Comparison of ENCODE assay signal across 22 cellular contexts in genomic region chr5:101915559-101915958, GRCh38.
DNase-seq lines count a peak whose midpoint lies in the region; ATAC-seq and TF ChIP-seq lines count a peak whose summit lies in the region.
"Had no signal": no experiment of that assay in that cellular context is flagged by ENCODE, and none has a peak within 500 bp of the region (broad histone marks: within the 10 kb centered on the region; RNA-seq: fewer than 3 reads in every experiment).

No MANE protein-coding gene starts in this region.

- intact Hi-C loops in left ventricle myocardium superior (cut with micrococcal nuclease), result no loop called here

- H2BK5ac ChIP-seq in trophoblast cell (ENCODE audit: low read depth, low read length, poor library complexity), result no peak overlapping the region

- H3K79me1 ChIP-seq in trophoblast cell (ENCODE audit: low read length), result no peaks in the 10 kb centered on the region

- no peak overlapping the region for H2BK12ac ChIP-seq in trophoblast cell (ENCODE audit: low read length)

- no peak overlapping the region for H2AK5ac ChIP-seq in trophoblast cell (ENCODE audit: low read length)

- H3K36me3 Mint-ChIP-seq in osteocyte (ENCODE audit: unreplicated experiment), result no peaks in the 10 kb centered on the region
- H3K36me3 Mint-ChIP-seq: naive B cell had no signal

- H3K18ac ChIP-seq in trophoblast cell (ENCODE audit: low read length), result no peak overlapping the region

- no peak overlapping the region for H4K91ac ChIP-seq in trophoblast cell (ENCODE audit: low read depth, low read length)

- no CpG with 5 or more reads among the region's 7 CpGs for WGBS in trophoblast cell (ENCODE audit: extremely low coverage, insufficient coverage, insufficient read length)

- no peaks in the 10 kb centered on the region for H3K4me1 ChIP-seq in RWPE2 (ENCODE audit: insufficient read depth, poor library complexity, severe bottlenecking)
- peaks cover 0 to 1% of the 10 kb centered on the region in 2 experiments for H3K4me1 ChIP-seq in trophoblast cell (ENCODE audit: control insufficient read depth in 1 of 2, insufficient read depth in 2 of 2, low read length in 2 of 2)
- H3K4me1 ChIP-seq: gastrocnemius medialis, Peyer's patch, uterus had no signal

- H3K4me3 ChIP-seq in RWPE2 (ENCODE audit: severe bottlenecking), result no peak overlapping the region
- H3K4me3 ChIP-seq in trophoblast cell (ENCODE audit: low read depth, low read length), result no peak overlapping the region
- H3K4me3 ChIP-seq: gastrocnemius medialis, Peyer's patch, uterus had no signal

- H3K4ac ChIP-seq in trophoblast cell (ENCODE audit: low read depth, low read length), result no peak overlapping the region

- H3K23ac ChIP-seq in trophoblast cell (ENCODE audit: low read length), result no peak overlapping the region

- H3K4me1 Mint-ChIP-seq in osteocyte (ENCODE audit: unreplicated experiment), result no peaks in the 10 kb centered on the region
- H3K4me1 Mint-ChIP-seq: naive B cell had no signal

- H3K9me3 Mint-ChIP-seq in osteocyte (ENCODE audit: unreplicated experiment), result peaks cover 4% of the 10 kb centered on the region

- no peak overlapping the region for H3K9ac ChIP-seq in trophoblast cell (ENCODE audit: low read length)

- peak overlapping the region; percentile 32 for H3K4me2 ChIP-seq in trophoblast cell (ENCODE audit: low read length)

- no peaks in the 10 kb centered on the region for H3K79me2 ChIP-seq in trophoblast cell (ENCODE audit: control insufficient read depth, insufficient read depth, low read length, poor library complexity)

- H2AFZ ChIP-seq in trophoblast cell (ENCODE audit: insufficient read depth, low read length, poor library complexity), result no peak overlapping the region

- H2BK120ac ChIP-seq in trophoblast cell (ENCODE audit: insufficient read depth, low read length, poor library complexity), result no peak overlapping the region

- H3K27ac Mint-ChIP-seq in osteocyte (ENCODE audit: unreplicated experiment), result no peak overlapping the region
- H3K27ac Mint-ChIP-seq: naive B cell had no signal

- no peak overlapping the region for H4K12ac ChIP-seq in trophoblast cell (ENCODE audit: low read depth, low read length)

- no peak overlapping the region for H4K8ac ChIP-seq in trophoblast cell (ENCODE audit: low read depth, low read length)

- TF ChIP-seq CTCF in RWPE2 (IDR thresholded peaks at IDR 0.05; ENCODE audit: poor library complexity, severe bottlenecking) (no peak), osteocyte (IDR thresholded peaks at IDR 0.05) (no peak)

- no peaks in the 10 kb centered on the region for H3K36me3 ChIP-seq in RWPE2 (ENCODE audit: low read depth)
- H3K36me3 ChIP-seq in trophoblast cell (ENCODE audit: control insufficient read depth in 1 of 2, insufficient read depth in 2 of 2, low read length in 2 of 2), result no peaks in the 10 kb centered on the region
- H3K36me3 ChIP-seq: gastrocnemius medialis, Peyer's patch, uterus had no signal

- peak; percentile 83 for ATAC-seq in RWPE2 (ENCODE audit: low read depth)
- no peak for ATAC-seq in left ventricle myocardium superior
- ATAC-seq: gastrocnemius medialis had no signal

- H3K27me3 ChIP-seq in RWPE2 (ENCODE audit: insufficient read depth, poor library complexity, severe bottlenecking), result peaks cover 7% of the 10 kb centered on the region
- no peaks in the 10 kb centered on the region for H3K27me3 ChIP-seq in trophoblast cell (ENCODE audit: insufficient read depth, low read length)
- H3K27me3 ChIP-seq: gastrocnemius medialis, Peyer's patch, uterus had no signal

- H3K27me3 Mint-ChIP-seq in osteocyte (ENCODE audit: unreplicated experiment), result no peaks in the 10 kb centered on the region
- H3K27me3 Mint-ChIP-seq: naive B cell had no signal

- no peak overlapping the region for H3K4me3 Mint-ChIP-seq in osteocyte (ENCODE audit: unreplicated experiment)
- H3K4me3 Mint-ChIP-seq: naive B cell had no signal

- no peak overlapping the region for H3K14ac ChIP-seq in trophoblast cell (ENCODE audit: low read length)

- H3K27ac ChIP-seq in RWPE2 (ENCODE audit: poor library complexity, severe bottlenecking) (no peak overlapping the region), epithelial cell of prostate (no peak overlapping the region), trophoblast cell (ENCODE audit: low read depth, low read length) (no peak overlapping the region)
- H3K27ac ChIP-seq: gastrocnemius medialis, Peyer's patch, uterus had no signal

- DNase-seq in H4 (ENCODE audit: low spot score) (peak; percentile 93), RWPE2 (ENCODE audit: low spot score) (no peak), epithelial cell of prostate (ENCODE audit: low read depth, low spot score) (peak; percentile 18), trophoblast cell (peak in 1 of 2 donors; percentile 10), DMS53 (lab: John Stamatoyannopoulos, UW) (no peak), DMS79 (lab: John Stamatoyannopoulos, UW) (no peak), osteocyte (ENCODE audit: extremely low spot score, unreplicated experiment) (no peak), left ventricle myocardium superior (no peak)
- DNase-seq: activated CD4-positive, alpha-beta T cell treated with anti-CD3 and anti-CD28 coated beads, Interleukin-2, amount 50 U/mL, for 1 hour; activated naive CD4-positive, alpha-beta T cell; AML-193; amygdala; cortex of kidney; gastrocnemius medialis; Kasumi-1; naive B cell; NCI-H1417; NCI-H82; Peyer's patch; small intestine; stimulated activated CD4-positive, alpha-beta T cell treated with anti-CD3 and anti-CD28 coated beads, Interleukin-4, amount 100 ng/mL, for 24 hours; uterus had no signal

- H3K9me3 ChIP-seq in RWPE2 (ENCODE audit: severe bottlenecking), result no peaks in the 10 kb centered on the region
- H3K9me3 ChIP-seq in trophoblast cell (ENCODE audit: insufficient read depth, low read depth, low read length), result no peaks in the 10 kb centered on the region
- H3K9me3 ChIP-seq: gastrocnemius medialis, Peyer's patch, uterus had no signal

Comparison
In these comparisons a context has a peak if more than half of its experiments do, and no peak if none do; other contexts are left out.
1. DNase-seq: peak in H4 (single experiment) and epithelial cell of prostate (single experiment); none in RWPE2 (single experiment), DMS53 (single experiment), DMS79 (single experiment), osteocyte (single experiment) and left ventricle myocardium superior (single experiment).